9 cellular contexts compared by ENCODE assay signal in genomic region chr3:125647318-125648014, GRCh38. TPM values are rescaled to one million over a fixed set of nuclear protein-coding genes. Genes with fewer than 3 reads are reported as not detected.
A peak's percentile ranks its signal among the peaks of the same experiment; 100 is the strongest.
DNase-seq lines count a peak whose midpoint lies in the region; ATAC-seq, FAIRE-seq and TF ChIP-seq lines count a peak whose summit lies in the region.
"Had no signal": no experiment of that assay in that cellular context is flagged by ENCODE, and none has a peak within 500 bp of the region (broad histone marks: within the 10 kb centered on the region; RNA-seq: fewer than 3 reads in every experiment).

No MANE protein-coding gene starts in this region.

- peaks cover 4% of the 10 kb centered on the region for H3K9me3 Mint-ChIP-seq in type B pancreatic cell
- no peaks in the 10 kb centered on the region for H3K9me3 Mint-ChIP-seq in activated T-cell treated with anti-CD3 and anti-CD28 coated beads, Interleukin-2, amount 50 U/mL, for 24 hours

- peak; percentile 89 to 90 for ATAC-seq in lower lobe of right lung

- H3K4me3 Mint-ChIP-seq in type B pancreatic cell = peak overlapping the region; percentile 77
- no peak overlapping the region for H3K4me3 Mint-ChIP-seq in activated T-cell treated with anti-CD3 and anti-CD28 coated beads, Interleukin-2, amount 50 U/mL, for 24 hours

- H3K27me3 ChIP-seq in lower lobe of right lung (ENCODE audit: low read depth) = no peaks in the 10 kb centered on the region

- in situ Hi-C loops in T47D (cut with HindIII; ENCODE audit: low pct_unique_long_range_greater_than_20kb, low sequenced_read_pairs) = no loop called here

- H3K4me3 ChIP-seq in lower lobe of right lung = peak overlapping the region; percentile 12

- TF ChIP-seq CTCF in lower lobe of right lung (IDR thresholded peaks at IDR 0.05) = no peak
- no peak for TF ChIP-seq CTCF in type B pancreatic cell (conservative IDR thresholded peaks at IDR 0.05)

- H3K27ac Mint-ChIP-seq in type B pancreatic cell = peak overlapping the region; percentile 96
- H3K27ac Mint-ChIP-seq in activated T-cell treated with anti-CD3 and anti-CD28 coated beads, Interleukin-2, amount 50 U/mL, for 24 hours = no peak overlapping the region

- H3K36me3 Mint-ChIP-seq in type B pancreatic cell = no peaks in the 10 kb centered on the region
- H3K36me3 Mint-ChIP-seq in activated T-cell treated with anti-CD3 and anti-CD28 coated beads, Interleukin-2, amount 50 U/mL, for 24 hours (ENCODE audit: low read depth) = no peaks in the 10 kb centered on the region

- intact Hi-C loops in lower lobe of right lung (cut with DNase I) = no loop called here

- no peaks in the 10 kb centered on the region for H3K27me3 Mint-ChIP-seq in type B pancreatic cell
- no peaks in the 10 kb centered on the region for H3K27me3 Mint-ChIP-seq in activated T-cell treated with anti-CD3 and anti-CD28 coated beads, Interleukin-2, amount 50 U/mL, for 24 hours

- H3K36me3 ChIP-seq in lower lobe of right lung = no peaks in the 10 kb centered on the region

- DNase-seq in NCI-H2029 treated with DMSO at 0.1 percent for 48 hours (lab: John Stamatoyannopoulos, UW) (peak; percentile 81), T47D (ENCODE audit: low read depth in 1 of 2, low spot score in 1 of 2) (peak; percentile 50 to 84), lower lobe of right lung (peak; percentile 86), type B pancreatic cell (ENCODE audit: extremely low spot score, unreplicated experiment) (no peak), GM19239 (ENCODE audit: insufficient read length, low spot score) (no peak), NOMO-1 treated with DMSO at 0.1 percent for 48 hours (lab: John Stamatoyannopoulos, UW; ENCODE audit: unreplicated experiment) (no peak)
- DNase-seq in activated T-cell treated with anti-CD3 and anti-CD28 coated beads, Interleukin-2, amount 50 U/mL, for 24 hours = no peak
- DNase-seq: central memory CD4-positive, alpha-beta T cell; Right ventricle myocardium superior had no signal

- peaks cover 23% of the 10 kb centered on the region for H3K4me1 Mint-ChIP-seq in type B pancreatic cell (ENCODE audit: unreplicated experiment)
- H3K4me1 Mint-ChIP-seq in activated T-cell treated with anti-CD3 and anti-CD28 coated beads, Interleukin-2, amount 50 U/mL, for 24 hours (ENCODE audit: low read depth) = no peaks in the 10 kb centered on the region

- H3K9me3 ChIP-seq in lower lobe of right lung = no peaks in the 10 kb centered on the region

- H3K27ac ChIP-seq in lower lobe of right lung = peak overlapping the region; percentile 86

- no peak for FAIRE-seq in GM19239 (lab: Jason Lieb, UNC)

- H3K4me1 ChIP-seq in lower lobe of right lung = peaks cover 33% of the 10 kb centered on the region

RNA-seq across cellular contexts. Expression of gene OSBPL11, which starts 52.2 kb away (rescaled TPM):
- total RNA-seq in lower lobe of right lung (29.9 TPM), type B pancreatic cell (ENCODE audit: low replicate concordance) (10.7 and 27.7 TPM in 2 replicates)

Comparison
In these comparisons a context has a peak if more than half of its experiments do, and no peak if none do; other contexts are left out.
1. DNase-seq: peak in NCI-H2029 treated with DMSO at 0.1 percent for 48 hours (single experiment), T47D (2 of 2) and lower lobe of right lung (single experiment); none in type B pancreatic cell (single experiment), GM19239 (single experiment), activated T-cell treated with anti-CD3 and anti-CD28 coated beads, Interleukin-2, amount 50 U/mL, for 24 hours (single experiment) and NOMO-1 treated with DMSO at 0.1 percent for 48 hours (single experiment).